1 cellular context compared by ENCODE assay signal in the genomic region with DNA sequence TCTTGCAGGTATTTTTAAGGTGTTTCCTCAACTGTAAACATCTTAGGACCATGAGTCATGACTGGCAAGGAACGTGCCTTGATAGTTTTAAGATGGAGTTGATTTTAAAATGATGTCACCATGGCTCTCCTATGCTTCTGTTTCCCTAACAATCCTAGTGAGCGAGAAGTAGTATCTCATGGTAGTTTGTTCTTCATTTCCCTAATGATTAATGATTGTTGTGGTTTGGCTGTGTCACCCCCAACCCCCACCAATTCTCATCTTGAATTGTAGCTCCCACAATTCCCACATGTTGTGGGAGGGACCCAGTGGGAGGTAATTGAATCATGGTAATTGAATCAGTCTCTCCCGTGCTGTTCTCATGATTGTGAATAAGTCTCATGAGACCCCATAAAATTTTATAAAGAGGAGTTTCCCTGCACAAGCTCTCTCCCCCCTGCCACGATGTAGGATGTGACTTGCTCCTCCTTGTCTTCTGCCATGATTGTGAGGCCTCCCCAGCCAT.
TF ChIP-seq lines count a peak whose summit lies in the region.

No MANE protein-coding gene starts in this region.

TF ChIP-seq in HepG2, 621 proteins besides CTCF, POLR2A, EP300 and RAD21:
- no peak for TF ChIP-seq SIN3B (IDR thresholded peaks at IDR 0.05; ENCODE audit: low read length)
- no peak for TF ChIP-seq REPIN1 (CRISPR knock-in tag; IDR thresholded peaks at IDR 0.05; ENCODE audit: borderline replicate concordance, low read depth)
- no peak for TF ChIP-seq ZNF569 (CRISPR knock-in tag; IDR thresholded peaks at IDR 0.05; ENCODE audit: borderline replicate concordance)
- no peak for TF ChIP-seq SP140L (CRISPR knock-in tag; IDR thresholded peaks at IDR 0.05; ENCODE audit: borderline replicate concordance)
- TF ChIP-seq, protein P1, sequence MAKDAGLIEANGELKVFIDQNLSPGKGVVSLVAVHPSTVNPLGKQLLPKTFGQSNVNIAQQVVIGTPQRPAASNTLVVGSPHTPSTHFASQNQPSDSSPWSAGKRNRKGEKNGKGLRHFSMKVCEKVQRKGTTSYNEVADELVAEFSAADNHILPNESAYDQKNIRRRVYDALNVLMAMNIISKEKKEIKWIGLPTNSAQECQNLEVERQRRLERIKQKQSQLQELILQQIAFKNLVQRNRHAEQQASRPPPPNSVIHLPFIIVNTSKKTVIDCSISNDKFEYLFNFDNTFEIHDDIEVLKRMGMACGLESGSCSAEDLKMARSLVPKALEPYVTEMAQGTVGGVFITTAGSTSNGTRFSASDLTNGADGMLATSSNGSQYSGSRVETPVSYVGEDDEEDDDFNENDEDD (CRISPR knock-in tag; IDR thresholded peaks at IDR 0.05; ENCODE audit: borderline replicate concordance): no peak
- peak; percentile 31; the same call in 1 of the 2 replicates for TF ChIP-seq ATF7 (IDR thresholded peaks at IDR 0.05)
- no peak for TF ChIP-seq ATF7 (CRISPR knock-in tag; IDR thresholded peaks at IDR 0.05)
- TF ChIP-seq, protein P2, sequence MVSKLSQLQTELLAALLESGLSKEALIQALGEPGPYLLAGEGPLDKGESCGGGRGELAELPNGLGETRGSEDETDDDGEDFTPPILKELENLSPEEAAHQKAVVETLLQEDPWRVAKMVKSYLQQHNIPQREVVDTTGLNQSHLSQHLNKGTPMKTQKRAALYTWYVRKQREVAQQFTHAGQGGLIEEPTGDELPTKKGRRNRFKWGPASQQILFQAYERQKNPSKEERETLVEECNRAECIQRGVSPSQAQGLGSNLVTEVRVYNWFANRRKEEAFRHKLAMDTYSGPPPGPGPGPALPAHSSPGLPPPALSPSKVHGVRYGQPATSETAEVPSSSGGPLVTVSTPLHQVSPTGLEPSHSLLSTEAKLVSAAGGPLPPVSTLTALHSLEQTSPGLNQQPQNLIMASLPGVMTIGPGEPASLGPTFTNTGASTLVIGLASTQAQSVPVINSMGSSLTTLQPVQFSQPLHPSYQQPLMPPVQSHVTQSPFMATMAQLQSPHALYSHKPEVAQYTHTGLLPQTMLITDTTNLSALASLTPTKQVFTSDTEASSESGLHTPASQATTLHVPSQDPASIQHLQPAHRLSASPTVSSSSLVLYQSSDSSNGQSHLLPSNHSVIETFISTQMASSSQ (IDR thresholded peaks at IDR 0.05; ENCODE audit: low read depth): no peak
- TF ChIP-seq, protein P2 (CRISPR knock-in tag; IDR thresholded peaks at IDR 0.05; ENCODE audit: borderline replicate concordance): no peak
- TF ChIP-seq KDM3A (CRISPR knock-in tag; IDR thresholded peaks at IDR 0.05; ENCODE audit: low read depth): no peak
